ENCODE assay signal across 1 cellular context in the genomic region with DNA sequence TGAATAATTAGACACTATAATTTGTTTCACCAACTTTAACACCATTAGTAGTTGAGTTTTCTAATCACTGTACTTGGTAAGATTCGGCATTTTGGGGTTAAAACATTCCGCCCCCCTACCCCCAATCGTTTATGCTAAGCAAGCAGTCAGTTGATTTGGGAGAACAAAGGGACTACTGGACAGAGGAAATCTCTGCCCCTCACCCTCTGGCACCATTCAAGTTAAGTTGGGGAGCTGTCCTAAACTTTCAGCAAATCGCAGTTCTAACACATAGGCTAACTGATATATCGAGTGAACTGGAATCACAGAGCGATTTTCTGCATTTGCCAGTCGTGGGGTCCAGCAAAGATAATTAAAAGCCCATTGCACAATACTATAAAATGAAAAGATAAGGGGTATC.
A peak's percentile ranks its signal among the peaks of the same experiment; 100 is the strongest.
TF ChIP-seq lines count a peak whose summit lies in the region.

No MANE protein-coding gene starts in this region.

TF ChIP-seq in liver, 16 proteins besides CTCF, POLR2A, EP300 and RAD21 (continued from another document):
- TF ChIP-seq, protein P1, sequence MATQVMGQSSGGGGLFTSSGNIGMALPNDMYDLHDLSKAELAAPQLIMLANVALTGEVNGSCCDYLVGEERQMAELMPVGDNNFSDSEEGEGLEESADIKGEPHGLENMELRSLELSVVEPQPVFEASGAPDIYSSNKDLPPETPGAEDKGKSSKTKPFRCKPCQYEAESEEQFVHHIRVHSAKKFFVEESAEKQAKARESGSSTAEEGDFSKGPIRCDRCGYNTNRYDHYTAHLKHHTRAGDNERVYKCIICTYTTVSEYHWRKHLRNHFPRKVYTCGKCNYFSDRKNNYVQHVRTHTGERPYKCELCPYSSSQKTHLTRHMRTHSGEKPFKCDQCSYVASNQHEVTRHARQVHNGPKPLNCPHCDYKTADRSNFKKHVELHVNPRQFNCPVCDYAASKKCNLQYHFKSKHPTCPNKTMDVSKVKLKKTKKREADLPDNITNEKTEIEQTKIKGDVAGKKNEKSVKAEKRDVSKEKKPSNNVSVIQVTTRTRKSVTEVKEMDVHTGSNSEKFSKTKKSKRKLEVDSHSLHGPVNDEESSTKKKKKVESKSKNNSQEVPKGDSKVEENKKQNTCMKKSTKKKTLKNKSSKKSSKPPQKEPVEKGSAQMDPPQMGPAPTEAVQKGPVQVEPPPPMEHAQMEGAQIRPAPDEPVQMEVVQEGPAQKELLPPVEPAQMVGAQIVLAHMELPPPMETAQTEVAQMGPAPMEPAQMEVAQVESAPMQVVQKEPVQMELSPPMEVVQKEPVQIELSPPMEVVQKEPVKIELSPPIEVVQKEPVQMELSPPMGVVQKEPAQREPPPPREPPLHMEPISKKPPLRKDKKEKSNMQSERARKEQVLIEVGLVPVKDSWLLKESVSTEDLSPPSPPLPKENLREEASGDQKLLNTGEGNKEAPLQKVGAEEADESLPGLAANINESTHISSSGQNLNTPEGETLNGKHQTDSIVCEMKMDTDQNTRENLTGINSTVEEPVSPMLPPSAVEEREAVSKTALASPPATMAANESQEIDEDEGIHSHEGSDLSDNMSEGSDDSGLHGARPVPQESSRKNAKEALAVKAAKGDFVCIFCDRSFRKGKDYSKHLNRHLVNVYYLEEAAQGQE (IDR thresholded peaks at IDR 0.05): peak; percentile 94
- no peak for TF ChIP-seq TAF1 (conservative IDR thresholded peaks at IDR 0.05)
- TF ChIP-seq RXRA (IDR thresholded peaks at IDR 0.05): no peak
- TF ChIP-seq YY1 (IDR thresholded peaks at IDR 0.05): no peak
- TF ChIP-seq, protein P2, sequence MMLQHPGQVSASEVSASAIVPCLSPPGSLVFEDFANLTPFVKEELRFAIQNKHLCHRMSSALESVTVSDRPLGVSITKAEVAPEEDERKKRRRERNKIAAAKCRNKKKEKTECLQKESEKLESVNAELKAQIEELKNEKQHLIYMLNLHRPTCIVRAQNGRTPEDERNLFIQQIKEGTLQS (IDR thresholded peaks at IDR 0.05): no peak
- TF ChIP-seq HNF4A (conservative IDR thresholded peaks at IDR 0.05): no peak
TF ChIP-seq in liver: peak in this region for 1.
